15 cellular contexts compared by ENCODE assay signal in the genomic region with DNA sequence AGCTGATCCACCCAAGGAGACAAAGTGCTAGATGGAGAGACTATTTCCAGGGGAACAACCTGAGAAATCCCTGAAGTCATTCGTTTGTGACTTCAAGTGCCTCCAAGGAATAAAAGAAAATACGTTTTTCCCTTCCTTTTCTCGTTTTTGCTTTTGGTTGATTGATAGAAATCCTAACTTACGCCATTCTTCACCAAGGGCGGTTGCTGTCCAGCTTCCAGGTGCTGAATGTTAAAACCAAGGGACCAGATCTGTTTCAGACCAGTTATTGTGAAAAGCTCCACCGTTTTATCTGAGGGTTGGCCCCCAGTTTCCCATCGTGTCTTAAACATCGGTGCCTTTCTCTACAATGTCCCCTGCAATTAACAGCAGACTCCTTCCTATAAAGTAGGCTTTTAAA.
A peak's percentile ranks its signal among the peaks of the same experiment; 100 is the strongest.
DNase-seq lines count a peak whose midpoint lies in the region; ATAC-seq, FAIRE-seq and TF ChIP-seq lines count a peak whose summit lies in the region.
"Had no signal": no experiment of that assay in that cellular context is flagged by ENCODE, and none has a peak within 500 bp of the region (broad histone marks: within the 10 kb centered on the region; RNA-seq: fewer than 3 reads in every experiment).

No MANE protein-coding gene starts in this region.

- no peak overlapping the region for H2AFZ ChIP-seq in HepG2 (ENCODE audit: low read length)

- H3K4me3 ChIP-seq in HepG2 (replicated peaks in 1 of 3; ENCODE audit: insufficient read depth in 1 of 3, low read depth in 2 of 3, low read length in 3 of 3), result no peak overlapping the region
- no peak overlapping the region for H3K4me3 ChIP-seq in right lobe of liver
- no peak overlapping the region for H3K4me3 ChIP-seq in brain microvascular endothelial cell (ENCODE audit: low read depth, low read length)
- H3K4me3 ChIP-seq: Peyer's patch had no signal

- H3K27me3 ChIP-seq in HepG2 (ENCODE audit: control insufficient read depth in 1 of 2, insufficient read depth in 2 of 2, low read length in 2 of 2), result peaks cover 0 to 12% of the 10 kb centered on the region in 2 experiments; a peak in 4 of 5 replicates
- peaks cover 0 to 8% of the 10 kb centered on the region in 2 donors for H3K27me3 ChIP-seq in right lobe of liver
- H3K27me3 ChIP-seq in brain microvascular endothelial cell (replicated peaks), result peaks cover 19% of the 10 kb centered on the region

- H3K79me2 ChIP-seq in HepG2 (ENCODE audit: insufficient read depth, low read length), result no peaks in the 10 kb centered on the region

- CTCF ChIA-PET in HepG2 (lab: Yijun Ruan, JAX; ENCODE audit: low intra/inter-chr PET ratio, low total read pairs), result no interaction called here

- in situ Hi-C loops in HepG2 (cut with HindIII; ENCODE audit: extremely low pct_ligation_motif_present, low pct_unique_long_range_greater_than_20kb) (no loop called here), brain microvascular endothelial cell (cut with HindIII; ENCODE audit: low pct_ligation_motif_present, low sequenced_read_pairs) (no loop called here)

- BruUV-seq in HepG2 (replicated peaks; lab: Mats Ljungman, UMichigan), result no TSS peak

- H3K4me1 ChIP-seq in HepG2 (ENCODE audit: insufficient read depth, low read length) (no peaks in the 10 kb centered on the region), right lobe of liver (peaks cover 0 to 17% (median 0%) of the 10 kb centered on the region in 4 donors)

- TF ChIP-seq CTCF in HepG2 (CRISPR knock-in tag; IDR thresholded peaks at IDR 0.05) (no peak), right lobe of liver (IDR thresholded peaks at IDR 0.05) (no peak), brain microvascular endothelial cell (IDR thresholded peaks at IDR 0.05; ENCODE audit: low read depth, low read length, missing control alignments) (no peak)

- WGBS in HepG2 (ENCODE audit: low lambda C conversion rate), result 6% methylated on average over 8 of the region's 8 CpGs
- whole genome bisulfite sequencing in right lobe of liver (ENCODE audit: insufficient coverage, low coverage, low lambda C conversion rate, missing lambda C conversion rate), result 8% methylated on average over 8 of the region's 8 CpGs

- H4K20me1 ChIP-seq in HepG2 (ENCODE audit: insufficient read depth, low read length), result no peaks in the 10 kb centered on the region

- no peak for DNase-seq in HepG2 (ENCODE audit: low spot score)
- DNase-seq in right lobe of liver, result no peak
- DNase-seq in brain microvascular endothelial cell, result peak; percentile 2
- peak; percentile 10 for DNase-seq in kidney tubule cell (ENCODE audit: low spot score)
- DNase-seq in NCI-H1417 treated with DMSO at 0.1 percent for 48 hours (lab: John Stamatoyannopoulos, UW), result no peak
- DNase-seq in activated T-cell treated with anti-CD3 and anti-CD28 coated beads, Interleukin-2, amount 50 U/mL, for 48 hours, result no peak
- DNase-seq: activated CD8-positive, alpha-beta memory T cell treated with anti-CD3 and anti-CD28 coated beads, Interleukin-2, amount 50 U/mL, for 4 hours; aorta; EL; Karpas-422; naive thymus-derived CD8-positive, alpha-beta T cell; Peyer's patch; stimulated activated CD4-positive, alpha-beta T cell treated with anti-CD3 and anti-CD28 coated beads, Interleukin-15, amount 100 ng/mL, for 24 hours had no signal

- TF ChIP-seq EP300 in HepG2 (IDR thresholded peaks at IDR 0.05; ENCODE audit: low read depth in 2 of 2, low read length in 2 of 2) (no peak), HepG2 (CRISPR knock-in tag; IDR thresholded peaks at IDR 0.05; ENCODE audit: borderline replicate concordance) (no peak)

- H3K36me3 ChIP-seq in HepG2 (replicated peaks in 1 of 2; ENCODE audit: control insufficient read depth in 1 of 2, insufficient read depth in 2 of 2, low read length in 2 of 2) (no peaks in the 10 kb centered on the region), right lobe of liver (no peaks in the 10 kb centered on the region), brain microvascular endothelial cell (replicated peaks) (no peaks in the 10 kb centered on the region)
- H3K36me3 ChIP-seq: Peyer's patch had no signal

- no peak overlapping the region for H3K4me2 ChIP-seq in HepG2 (ENCODE audit: low read depth, low read length)

- TF ChIP-seq RAD21 in HepG2 (CRISPR knock-in tag; IDR thresholded peaks at IDR 0.05), result no peak

- no peak overlapping the region for H3K9ac ChIP-seq in HepG2 (ENCODE audit: insufficient read depth, low read depth, low read length)

- intact Hi-C loops in HepG2 (cut with micrococcal nuclease; ENCODE audit: unreplicated experiment), result no loop called here
- intact Hi-C loops in right lobe of liver (cut with DNase I), result no loop called here

- no peak for FAIRE-seq in HepG2 (lab: Jason Lieb, UNC)

- H3K9me3 ChIP-seq in HepG2 (ENCODE audit: low read length) (no peaks in the 10 kb centered on the region), right lobe of liver (no peaks in the 10 kb centered on the region)
- H3K9me3 ChIP-seq: Peyer's patch had no signal

- TF ChIP-seq POLR2A in HepG2 (IDR thresholded peaks at IDR 0.05; ENCODE audit: insufficient read depth in 1 of 2, low read depth in 2 of 2, low read length in 2 of 2) (no peak), right lobe of liver (IDR thresholded peaks at IDR 0.05) (no peak)

- no peak for ATAC-seq in HepG2
- ATAC-seq in right lobe of liver, result no peak
- ATAC-seq in HG02870 (IDR thresholded peaks at IDR 0.05; ENCODE audit: unreplicated experiment), result no peak
- no peak for ATAC-seq in GM18909 (IDR thresholded peaks at IDR 0.05; ENCODE audit: poor library complexity, unreplicated experiment)
- ATAC-seq: naive thymus-derived CD8-positive, alpha-beta T cell had no signal

- no peak overlapping the region for H3K27ac ChIP-seq in HepG2 (ENCODE audit: extremely low read length, insufficient read depth, low read length)
- no peak overlapping the region for H3K27ac ChIP-seq in right lobe of liver
- no peak overlapping the region for H3K27ac ChIP-seq in brain microvascular endothelial cell
- H3K27ac ChIP-seq: Peyer's patch had no signal

- POLR2A ChIA-PET in HepG2 (lab: Yijun Ruan, JAX), result no interaction called here

TF ChIP-seq in HepG2, 621 proteins besides CTCF, POLR2A, EP300 and RAD21 (continues in another document):
- TF ChIP-seq, protein P1, sequence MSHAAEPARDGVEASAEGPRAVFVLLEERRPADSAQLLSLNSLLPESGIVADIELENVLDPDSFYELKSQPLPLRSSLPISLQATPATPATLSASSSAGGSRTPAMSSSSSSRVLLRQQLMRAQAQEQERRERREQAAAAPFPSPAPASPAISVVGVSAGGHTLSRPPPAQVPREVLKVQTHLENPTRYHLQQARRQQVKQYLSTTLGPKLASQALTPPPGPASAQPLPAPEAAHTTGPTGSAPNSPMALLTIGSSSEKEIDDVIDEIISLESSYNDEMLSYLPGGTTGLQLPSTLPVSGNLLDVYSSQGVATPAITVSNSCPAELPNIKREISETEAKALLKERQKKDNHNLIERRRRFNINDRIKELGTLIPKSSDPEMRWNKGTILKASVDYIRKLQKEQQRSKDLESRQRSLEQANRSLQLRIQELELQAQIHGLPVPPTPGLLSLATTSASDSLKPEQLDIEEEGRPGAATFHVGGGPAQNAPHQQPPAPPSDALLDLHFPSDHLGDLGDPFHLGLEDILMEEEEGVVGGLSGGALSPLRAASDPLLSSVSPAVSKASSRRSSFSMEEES (CRISPR knock-in tag; IDR thresholded peaks at IDR 0.05), result no peak
- TF ChIP-seq ZNF749 (CRISPR knock-in tag; IDR thresholded peaks at IDR 0.05; ENCODE audit: borderline replicate concordance), result no peak
- TF ChIP-seq EHMT2 (IDR thresholded peaks at IDR 0.05; ENCODE audit: borderline replicate concordance, low read depth, low read length), result peak; percentile 81; the same call in 1 of the 2 replicates
- TF ChIP-seq MIER2 (CRISPR knock-in tag; IDR thresholded peaks at IDR 0.05), result peak; percentile 95
- no peak for TF ChIP-seq HMG20B (CRISPR knock-in tag; conservative IDR thresholded peaks at IDR 0.05)
- no peak for TF ChIP-seq HDAC1 (CRISPR knock-in tag; IDR thresholded peaks at IDR 0.05)
- TF ChIP-seq, protein P2, sequence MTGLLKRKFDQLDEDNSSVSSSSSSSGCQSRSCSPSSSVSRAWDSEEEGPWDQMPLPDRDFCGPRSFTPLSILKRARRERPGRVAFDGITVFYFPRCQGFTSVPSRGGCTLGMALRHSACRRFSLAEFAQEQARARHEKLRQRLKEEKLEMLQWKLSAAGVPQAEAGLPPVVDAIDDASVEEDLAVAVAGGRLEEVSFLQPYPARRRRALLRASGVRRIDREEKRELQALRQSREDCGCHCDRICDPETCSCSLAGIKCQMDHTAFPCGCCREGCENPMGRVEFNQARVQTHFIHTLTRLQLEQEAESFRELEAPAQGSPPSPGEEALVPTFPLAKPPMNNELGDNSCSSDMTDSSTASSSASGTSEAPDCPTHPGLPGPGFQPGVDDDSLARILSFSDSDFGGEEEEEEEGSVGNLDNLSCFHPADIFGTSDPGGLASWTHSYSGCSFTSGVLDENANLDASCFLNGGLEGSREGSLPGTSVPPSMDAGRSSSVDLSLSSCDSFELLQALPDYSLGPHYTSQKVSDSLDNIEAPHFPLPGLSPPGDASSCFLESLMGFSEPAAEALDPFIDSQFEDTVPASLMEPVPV (CRISPR knock-in tag; IDR thresholded peaks at IDR 0.05), result no peak
- TF ChIP-seq, protein P3, sequence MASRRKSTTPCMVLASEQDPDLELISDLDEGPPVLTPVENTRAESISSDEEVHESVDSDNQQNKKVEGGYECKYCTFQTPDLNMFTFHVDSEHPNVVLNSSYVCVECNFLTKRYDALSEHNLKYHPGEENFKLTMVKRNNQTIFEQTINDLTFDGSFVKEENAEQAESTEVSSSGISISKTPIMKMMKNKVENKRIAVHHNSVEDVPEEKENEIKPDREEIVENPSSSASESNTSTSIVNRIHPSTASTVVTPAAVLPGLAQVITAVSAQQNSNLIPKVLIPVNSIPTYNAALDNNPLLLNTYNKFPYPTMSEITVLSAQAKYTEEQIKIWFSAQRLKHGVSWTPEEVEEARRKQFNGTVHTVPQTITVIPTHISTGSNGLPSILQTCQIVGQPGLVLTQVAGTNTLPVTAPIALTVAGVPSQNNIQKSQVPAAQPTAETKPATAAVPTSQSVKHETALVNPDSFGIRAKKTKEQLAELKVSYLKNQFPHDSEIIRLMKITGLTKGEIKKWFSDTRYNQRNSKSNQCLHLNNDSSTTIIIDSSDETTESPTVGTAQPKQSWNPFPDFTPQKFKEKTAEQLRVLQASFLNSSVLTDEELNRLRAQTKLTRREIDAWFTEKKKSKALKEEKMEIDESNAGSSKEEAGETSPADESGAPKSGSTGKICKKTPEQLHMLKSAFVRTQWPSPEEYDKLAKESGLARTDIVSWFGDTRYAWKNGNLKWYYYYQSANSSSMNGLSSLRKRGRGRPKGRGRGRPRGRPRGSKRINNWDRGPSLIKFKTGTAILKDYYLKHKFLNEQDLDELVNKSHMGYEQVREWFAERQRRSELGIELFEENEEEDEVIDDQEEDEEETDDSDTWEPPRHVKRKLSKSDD (CRISPR knock-in tag; IDR thresholded peaks at IDR 0.05; ENCODE audit: low read depth), result no peak
- TF ChIP-seq ZNF230 (CRISPR knock-in tag; IDR thresholded peaks at IDR 0.05), result no peak

Comparison
In these comparisons a context has a peak if more than half of its experiments do, and no peak if none do; other contexts are left out.
1. DNase-seq: peak in brain microvascular endothelial cell (single experiment) and kidney tubule cell (single experiment); none in HepG2 (single experiment), right lobe of liver (0 of 3), NCI-H1417 treated with DMSO at 0.1 percent for 48 hours (single experiment) and activated T-cell treated with anti-CD3 and anti-CD28 coated beads, Interleukin-2, amount 50 U/mL, for 48 hours (0 of 2).